In the genomic region with DNA sequence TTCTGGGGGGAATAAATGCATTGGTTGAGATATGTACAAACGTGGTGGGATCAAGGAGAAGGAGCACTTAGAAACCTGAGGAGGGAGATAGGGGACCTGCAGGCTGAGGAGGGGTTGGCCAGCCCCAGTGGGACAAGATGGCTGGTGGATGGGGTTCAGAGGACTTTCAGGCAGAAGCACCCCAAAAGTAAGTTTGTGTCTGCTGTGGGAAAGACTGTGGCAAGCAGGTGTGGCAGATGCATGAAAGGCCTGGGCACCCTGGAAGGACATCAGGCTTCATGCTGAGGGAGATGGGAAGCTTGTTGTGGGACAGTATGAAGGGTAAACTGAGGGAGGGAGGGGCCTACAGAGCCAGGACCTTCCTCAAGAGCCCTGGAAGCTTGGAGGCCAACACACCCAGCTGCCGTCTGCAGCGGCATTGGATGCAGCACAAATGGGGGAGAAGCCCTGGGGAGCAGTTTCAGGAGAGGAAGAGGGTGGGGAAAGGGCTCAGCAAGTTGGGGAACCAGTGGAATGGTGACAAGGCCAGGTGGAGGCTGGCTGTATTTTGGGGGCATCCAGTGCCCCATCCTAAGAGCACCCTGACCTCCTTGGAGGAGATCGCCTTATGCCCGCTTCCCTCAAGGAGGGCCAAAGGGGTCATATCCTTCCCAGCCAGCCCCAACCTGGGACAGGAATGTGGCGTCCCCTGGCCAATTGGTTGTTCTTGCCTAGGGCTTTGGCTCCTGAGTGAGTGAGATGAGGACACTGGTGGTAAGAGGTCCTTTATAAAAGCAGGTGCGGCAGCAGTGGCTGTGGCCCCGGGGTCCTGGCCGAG, we compare ENCODE assay signal across 2 cellular contexts.
TF ChIP-seq lines count a peak whose summit lies in the region.

No MANE protein-coding gene starts in this region.

TF ChIP-seq in K562, 482 proteins besides CTCF, POLR2A, EP300 and RAD21:
- TF ChIP-seq WHSC1 (IDR thresholded peaks at IDR 0.05; ENCODE audit: low read length) (no peak), ZNF354B (CRISPR knock-in tag; IDR thresholded peaks at IDR 0.05) (no peak), ZSCAN32 (CRISPR knock-in tag; IDR thresholded peaks at IDR 0.05) (no peak), ZNF561 (CRISPR knock-in tag; conservative IDR thresholded peaks at IDR 0.05) (no peak), MEF2A (IDR thresholded peaks at IDR 0.05; ENCODE audit: control insufficient read depth, low read depth, low read length) (no peak), MCM2 (IDR thresholded peaks at IDR 0.05; ENCODE audit: low read depth) (no peak), ZNF696 (CRISPR knock-in tag; conservative IDR thresholded peaks at IDR 0.05) (no peak), SPI1 (IDR thresholded peaks at IDR 0.05; ENCODE audit: borderline replicate concordance, low read depth, low read length) (no peak), KDM4B (IDR thresholded peaks at IDR 0.05; ENCODE audit: borderline replicate concordance in 2 of 2, low read depth in 1 of 2) (no peak), KHSRP (IDR thresholded peaks at IDR 0.05) (no peak), EHMT2 (IDR thresholded peaks at IDR 0.05) (no peak), MEF2D (tag; conservative IDR thresholded peaks at IDR 0.05; ENCODE audit: low read depth) (no peak)
- TF ChIP-seq, protein P1, sequence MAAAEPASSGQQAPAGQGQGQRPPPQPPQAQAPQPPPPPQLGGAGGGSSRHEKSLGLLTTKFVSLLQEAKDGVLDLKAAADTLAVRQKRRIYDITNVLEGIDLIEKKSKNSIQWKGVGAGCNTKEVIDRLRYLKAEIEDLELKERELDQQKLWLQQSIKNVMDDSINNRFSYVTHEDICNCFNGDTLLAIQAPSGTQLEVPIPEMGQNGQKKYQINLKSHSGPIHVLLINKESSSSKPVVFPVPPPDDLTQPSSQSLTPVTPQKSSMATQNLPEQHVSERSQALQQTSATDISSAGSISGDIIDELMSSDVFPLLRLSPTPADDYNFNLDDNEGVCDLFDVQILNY (CRISPR knock-in tag; IDR thresholded peaks at IDR 0.05), result no peak
- TF ChIP-seq, protein P2, sequence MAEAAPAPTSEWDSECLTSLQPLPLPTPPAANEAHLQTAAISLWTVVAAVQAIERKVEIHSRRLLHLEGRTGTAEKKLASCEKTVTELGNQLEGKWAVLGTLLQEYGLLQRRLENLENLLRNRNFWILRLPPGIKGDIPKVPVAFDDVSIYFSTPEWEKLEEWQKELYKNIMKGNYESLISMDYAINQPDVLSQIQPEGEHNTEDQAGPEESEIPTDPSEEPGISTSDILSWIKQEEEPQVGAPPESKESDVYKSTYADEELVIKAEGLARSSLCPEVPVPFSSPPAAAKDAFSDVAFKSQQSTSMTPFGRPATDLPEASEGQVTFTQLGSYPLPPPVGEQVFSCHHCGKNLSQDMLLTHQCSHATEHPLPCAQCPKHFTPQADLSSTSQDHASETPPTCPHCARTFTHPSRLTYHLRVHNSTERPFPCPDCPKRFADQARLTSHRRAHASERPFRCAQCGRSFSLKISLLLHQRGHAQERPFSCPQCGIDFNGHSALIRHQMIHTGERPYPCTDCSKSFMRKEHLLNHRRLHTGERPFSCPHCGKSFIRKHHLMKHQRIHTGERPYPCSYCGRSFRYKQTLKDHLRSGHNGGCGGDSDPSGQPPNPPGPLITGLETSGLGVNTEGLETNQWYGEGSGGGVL (CRISPR knock-in tag; IDR thresholded peaks at IDR 0.05), result no peak
- TF ChIP-seq, protein P3, sequence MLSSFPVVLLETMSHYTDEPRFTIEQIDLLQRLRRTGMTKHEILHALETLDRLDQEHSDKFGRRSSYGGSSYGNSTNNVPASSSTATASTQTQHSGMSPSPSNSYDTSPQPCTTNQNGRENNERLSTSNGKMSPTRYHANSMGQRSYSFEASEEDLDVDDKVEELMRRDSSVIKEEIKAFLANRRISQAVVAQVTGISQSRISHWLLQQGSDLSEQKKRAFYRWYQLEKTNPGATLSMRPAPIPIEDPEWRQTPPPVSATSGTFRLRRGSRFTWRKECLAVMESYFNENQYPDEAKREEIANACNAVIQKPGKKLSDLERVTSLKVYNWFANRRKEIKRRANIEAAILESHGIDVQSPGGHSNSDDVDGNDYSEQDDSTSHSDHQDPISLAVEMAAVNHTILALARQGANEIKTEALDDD (IDR thresholded peaks at IDR 0.05), result no peak
- TF ChIP-seq, protein P4, sequence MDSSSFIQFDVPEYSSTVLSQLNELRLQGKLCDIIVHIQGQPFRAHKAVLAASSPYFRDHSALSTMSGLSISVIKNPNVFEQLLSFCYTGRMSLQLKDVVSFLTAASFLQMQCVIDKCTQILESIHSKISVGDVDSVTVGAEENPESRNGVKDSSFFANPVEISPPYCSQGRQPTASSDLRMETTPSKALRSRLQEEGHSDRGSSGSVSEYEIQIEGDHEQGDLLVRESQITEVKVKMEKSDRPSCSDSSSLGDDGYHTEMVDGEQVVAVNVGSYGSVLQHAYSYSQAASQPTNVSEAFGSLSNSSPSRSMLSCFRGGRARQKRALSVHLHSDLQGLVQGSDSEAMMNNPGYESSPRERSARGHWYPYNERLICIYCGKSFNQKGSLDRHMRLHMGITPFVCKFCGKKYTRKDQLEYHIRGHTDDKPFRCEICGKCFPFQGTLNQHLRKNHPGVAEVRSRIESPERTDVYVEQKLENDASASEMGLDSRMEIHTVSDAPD (CRISPR knock-in tag; IDR thresholded peaks at IDR 0.05), result no peak

TF ChIP-seq in liver, 16 proteins besides CTCF, POLR2A, EP300 and RAD21:
- TF ChIP-seq HNF4G (IDR thresholded peaks at IDR 0.05) (no peak), EGR1 (IDR thresholded peaks at IDR 0.05; ENCODE audit: low read depth in 2 of 2) (no peak), NR2F2 (IDR thresholded peaks at IDR 0.05) (no peak), TAF1 (conservative IDR thresholded peaks at IDR 0.05) (no peak), SP1 (IDR thresholded peaks at IDR 0.05) (no peak), FOXA2 (IDR thresholded peaks at IDR 0.05) (no peak), YY1 (IDR thresholded peaks at IDR 0.05) (no peak)
- TF ChIP-seq, protein P5, sequence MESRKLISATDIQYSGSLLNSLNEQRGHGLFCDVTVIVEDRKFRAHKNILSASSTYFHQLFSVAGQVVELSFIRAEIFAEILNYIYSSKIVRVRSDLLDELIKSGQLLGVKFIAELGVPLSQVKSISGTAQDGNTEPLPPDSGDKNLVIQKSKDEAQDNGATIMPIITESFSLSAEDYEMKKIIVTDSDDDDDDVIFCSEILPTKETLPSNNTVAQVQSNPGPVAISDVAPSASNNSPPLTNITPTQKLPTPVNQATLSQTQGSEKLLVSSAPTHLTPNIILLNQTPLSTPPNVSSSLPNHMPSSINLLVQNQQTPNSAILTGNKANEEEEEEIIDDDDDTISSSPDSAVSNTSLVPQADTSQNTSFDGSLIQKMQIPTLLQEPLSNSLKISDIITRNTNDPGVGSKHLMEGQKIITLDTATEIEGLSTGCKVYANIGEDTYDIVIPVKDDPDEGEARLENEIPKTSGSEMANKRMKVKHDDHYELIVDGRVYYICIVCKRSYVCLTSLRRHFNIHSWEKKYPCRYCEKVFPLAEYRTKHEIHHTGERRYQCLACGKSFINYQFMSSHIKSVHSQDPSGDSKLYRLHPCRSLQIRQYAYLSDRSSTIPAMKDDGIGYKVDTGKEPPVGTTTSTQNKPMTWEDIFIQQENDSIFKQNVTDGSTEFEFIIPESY (IDR thresholded peaks at IDR 0.05), result no peak
